Comparison of ENCODE assay signal across 16 cellular contexts in genomic region chr11:35112056-35112845, GRCh38. TPM values are rescaled to one million over a fixed set of nuclear protein-coding genes. Genes with fewer than 3 reads are reported as not detected.
DNase-seq lines count a peak whose midpoint lies in the region; ATAC-seq and TF ChIP-seq lines count a peak whose summit lies in the region.
"Had no signal": no experiment of that assay in that cellular context is flagged by ENCODE, and none has a peak within 500 bp of the region (broad histone marks: within the 10 kb centered on the region; RNA-seq: fewer than 3 reads in every experiment).

No MANE protein-coding gene starts in this region.

- H3K4me1 Mint-ChIP-seq in activated naive CD4-positive, alpha-beta T cell treated with anti-CD3 and anti-CD28 coated beads, Interleukin-2, amount 10 ng/mL, durations not matched to agents 7 days and 5 days: peaks cover 35% of the 10 kb centered on the region
- peaks cover 39% of the 10 kb centered on the region for H3K4me1 Mint-ChIP-seq in activated naive CD4-positive, alpha-beta T cell treated with anti-CD3 and anti-CD28 coated beads for 36 hours (ENCODE audit: low read depth)
- peaks cover 73% of the 10 kb centered on the region for H3K4me1 Mint-ChIP-seq in stimulated activated memory B cell treated with anti-CD40 and anti-IgM and Interleukin-4, amounts not matched to agents 10 μg/mL and 1 μg/mL and 100 μg/mL, for 72 hours

- DNase-seq in activated naive CD4-positive, alpha-beta T cell treated with anti-CD3 and anti-CD28 coated beads, Interleukin-2, amount 10 ng/mL, durations not matched to agents 7 days and 5 days: no peak
- DNase-seq in activated naive CD4-positive, alpha-beta T cell treated with anti-CD3 and anti-CD28 coated beads for 36 hours: no peak
- peak; percentile 83 for DNase-seq in NCI-H748 (lab: John Stamatoyannopoulos, UW; ENCODE audit: unreplicated experiment)
- DNase-seq in choroid plexus epithelial cell (ENCODE audit: low read depth): peak; percentile 20
- DNase-seq in islet precursor cell: no peak
- no peak for DNase-seq in NK-92 (lab: John Stamatoyannopoulos, UW; ENCODE audit: unreplicated experiment)
- DNase-seq: activated CD4-positive, CD25-positive, alpha-beta regulatory T cell treated with anti-CD3 and anti-CD28 coated beads, Interleukin-2, amount 50 U/mL, for 72 hours; activated T-cell treated with anti-CD3 and anti-CD28 coated beads, Interleukin-2, amount 50 U/mL, for 24 hours; DND-41; effector CD8-positive, alpha-beta T cell; midbrain; NCI-H2029; posterior cingulate gyrus; stimulated activated CD8-positive, alpha-beta memory T cell treated with anti-CD3 and anti-CD28 coated beads, Interleukin-4, amount 100 ng/mL, for 48 hours had no signal

- peaks cover 4% of the 10 kb centered on the region for H3K9me3 Mint-ChIP-seq in activated naive CD4-positive, alpha-beta T cell treated with anti-CD3 and anti-CD28 coated beads, Interleukin-2, amount 10 ng/mL, durations not matched to agents 7 days and 5 days
- H3K9me3 Mint-ChIP-seq in activated naive CD4-positive, alpha-beta T cell treated with anti-CD3 and anti-CD28 coated beads for 36 hours: peaks cover 4% of the 10 kb centered on the region
- H3K9me3 Mint-ChIP-seq in stimulated activated memory B cell treated with anti-CD40 and anti-IgM and Interleukin-4, amounts not matched to agents 10 μg/mL and 1 μg/mL and 100 μg/mL, for 72 hours: no peaks in the 10 kb centered on the region
- H3K9me3 Mint-ChIP-seq: activated T-cell treated with anti-CD3 and anti-CD28 coated beads, Interleukin-2, amount 50 U/mL, for 24 hours had no signal

- H3K36me3 Mint-ChIP-seq in activated naive CD4-positive, alpha-beta T cell treated with anti-CD3 and anti-CD28 coated beads, Interleukin-2, amount 10 ng/mL, durations not matched to agents 7 days and 5 days: peaks cover 1% of the 10 kb centered on the region
- peaks cover 5% of the 10 kb centered on the region for H3K36me3 Mint-ChIP-seq in activated naive CD4-positive, alpha-beta T cell treated with anti-CD3 and anti-CD28 coated beads for 36 hours (ENCODE audit: low read depth)
- H3K36me3 Mint-ChIP-seq in stimulated activated memory B cell treated with anti-CD40 and anti-IgM and Interleukin-4, amounts not matched to agents 10 μg/mL and 1 μg/mL and 100 μg/mL, for 72 hours: no peaks in the 10 kb centered on the region

- no peak overlapping the region for H3K4me3 ChIP-seq in choroid plexus epithelial cell (ENCODE audit: low read depth, low read length)

- no peak for TF ChIP-seq CTCF in choroid plexus epithelial cell (conservative IDR thresholded peaks at IDR 0.05; ENCODE audit: low read depth, low read length)

- no peak overlapping the region for H3K4me3 Mint-ChIP-seq in activated naive CD4-positive, alpha-beta T cell treated with anti-CD3 and anti-CD28 coated beads, Interleukin-2, amount 10 ng/mL, durations not matched to agents 7 days and 5 days
- H3K4me3 Mint-ChIP-seq in activated naive CD4-positive, alpha-beta T cell treated with anti-CD3 and anti-CD28 coated beads for 36 hours: no peak overlapping the region
- H3K4me3 Mint-ChIP-seq in stimulated activated memory B cell treated with anti-CD40 and anti-IgM and Interleukin-4, amounts not matched to agents 10 μg/mL and 1 μg/mL and 100 μg/mL, for 72 hours: no peak overlapping the region
- H3K4me3 Mint-ChIP-seq: activated T-cell treated with anti-CD3 and anti-CD28 coated beads, Interleukin-2, amount 50 U/mL, for 24 hours had no signal

- CTCF ChIA-PET in activated naive CD4-positive, alpha-beta T cell treated with anti-CD3 and anti-CD28 coated beads, Interleukin-2, amount 10 ng/mL, durations not matched to agents 7 days and 5 days (lab: Charles Lee): interaction anchor here (0.7 kb wide), 1 partner anchor 10 kb away, joined by 3 read pairs; no protein-coding TSS in a partner anchor
- CTCF ChIA-PET in activated naive CD4-positive, alpha-beta T cell treated with anti-CD3 and anti-CD28 coated beads for 36 hours (lab: Charles Lee): no interaction called here

- H3K27me3 Mint-ChIP-seq in activated naive CD4-positive, alpha-beta T cell treated with anti-CD3 and anti-CD28 coated beads, Interleukin-2, amount 10 ng/mL, durations not matched to agents 7 days and 5 days: peaks cover 26% of the 10 kb centered on the region
- no peaks in the 10 kb centered on the region for H3K27me3 Mint-ChIP-seq in activated naive CD4-positive, alpha-beta T cell treated with anti-CD3 and anti-CD28 coated beads for 36 hours (ENCODE audit: low read depth)
- no peaks in the 10 kb centered on the region for H3K27me3 Mint-ChIP-seq in stimulated activated memory B cell treated with anti-CD40 and anti-IgM and Interleukin-4, amounts not matched to agents 10 μg/mL and 1 μg/mL and 100 μg/mL, for 72 hours
- H3K27me3 Mint-ChIP-seq: activated T-cell treated with anti-CD3 and anti-CD28 coated beads, Interleukin-2, amount 50 U/mL, for 24 hours had no signal

- H3K27ac Mint-ChIP-seq in activated naive CD4-positive, alpha-beta T cell treated with anti-CD3 and anti-CD28 coated beads, Interleukin-2, amount 10 ng/mL, durations not matched to agents 7 days and 5 days: peak overlapping the region; percentile 17
- no peak overlapping the region for H3K27ac Mint-ChIP-seq in activated naive CD4-positive, alpha-beta T cell treated with anti-CD3 and anti-CD28 coated beads for 36 hours
- H3K27ac Mint-ChIP-seq in stimulated activated memory B cell treated with anti-CD40 and anti-IgM and Interleukin-4, amounts not matched to agents 10 μg/mL and 1 μg/mL and 100 μg/mL, for 72 hours: peak overlapping the region; percentile 12
- H3K27ac Mint-ChIP-seq: activated T-cell treated with anti-CD3 and anti-CD28 coated beads, Interleukin-2, amount 50 U/mL, for 24 hours had no signal

- no peak for ATAC-seq in stimulated activated memory B cell treated with anti-CD40 and anti-IgM and Interleukin-4, amounts not matched to agents 10 μg/mL and 1 μg/mL and 100 μg/mL, for 72 hours
- ATAC-seq in HG02759 (IDR thresholded peaks at IDR 0.05; ENCODE audit: unreplicated experiment): no peak

- intact Hi-C loops in activated naive CD4-positive, alpha-beta T cell treated with anti-CD3 and anti-CD28 coated beads for 36 hours (cut with micrococcal nuclease): no loop called here

RNA-seq across cellular contexts. Expression of gene CD44, which starts 26.7 kb away (rescaled TPM):
- total RNA-seq in activated naive CD4-positive, alpha-beta T cell treated with anti-CD3 and anti-CD28 coated beads for 36 hours: 100 to 1,000 TPM; 389 to 405 TPM

Comparison
In these comparisons a context has a peak if more than half of its experiments do, and no peak if none do; other contexts are left out.
1. DNase-seq: peak in NCI-H748 (single experiment) and choroid plexus epithelial cell (single experiment); none in activated naive CD4-positive, alpha-beta T cell treated with anti-CD3 and anti-CD28 coated beads, Interleukin-2, amount 10 ng/mL, durations not matched to agents 7 days and 5 days (single experiment), activated naive CD4-positive, alpha-beta T cell treated with anti-CD3 and anti-CD28 coated beads for 36 hours (single experiment), islet precursor cell (single experiment) and NK-92 (single experiment).